In genomic region chr15:66941231-66941711, GRCh38 we compare ENCODE assay signal across 22 cellular contexts.
DNase-seq lines count a peak whose midpoint lies in the region; ATAC-seq and TF ChIP-seq lines count a peak whose summit lies in the region.
"Had no signal": no experiment of that assay in that cellular context is flagged by ENCODE, and none has a peak within 500 bp of the region (broad histone marks: within the 10 kb centered on the region; RNA-seq: fewer than 3 reads in every experiment).

No MANE protein-coding gene starts in this region.

- H4K20me1 ChIP-seq in fibroblast of lung (ENCODE audit: control insufficient read depth, extremely low read depth, insufficient read depth, low read length), result no peaks in the 10 kb centered on the region

- no peak for TF ChIP-seq CTCF in RWPE2 (IDR thresholded peaks at IDR 0.05; ENCODE audit: poor library complexity, severe bottlenecking)
- no peak for TF ChIP-seq CTCF in fibroblast of lung (conservative IDR thresholded peaks at IDR 0.05 in 1 of 2, IDR thresholded peaks at IDR 0.05 in 1 of 2; ENCODE audit: low read depth in 1 of 2, low read length in 2 of 2)
- TF ChIP-seq CTCF in CD8-positive, alpha-beta T cell (IDR thresholded peaks at IDR 0.05), result no peak

- POLR2A ChIA-PET in CD4-positive, alpha-beta memory T cell (lab: Charles Lee; ENCODE audit: partially characterized antibody), result no interaction called here
- POLR2A ChIA-PET in CD8-positive, alpha-beta T cell (lab: Charles Lee), result no interaction called here

- no peak overlapping the region for H3K9ac ChIP-seq in fibroblast of lung (ENCODE audit: insufficient read depth, low read length)
- peak overlapping the region; percentile 48 for H3K9ac ChIP-seq in mesenchymal stem cell (ENCODE audit: low read length)
- H3K9ac ChIP-seq in subcutaneous abdominal adipose tissue (ENCODE audit: low read length in 5 of 5), result peak overlapping the region in 1 of 5 donors; percentile 45

- H2BK15ac ChIP-seq in mesenchymal stem cell (ENCODE audit: low read depth, poor library complexity, severe bottlenecking), result no peak overlapping the region

- no peak overlapping the region for H2AK5ac ChIP-seq in mesenchymal stem cell (ENCODE audit: low read length, severe bottlenecking)

- no peaks in the 10 kb centered on the region for H3K36me3 ChIP-seq in RWPE2 (ENCODE audit: low read depth)
- no peaks in the 10 kb centered on the region for H3K36me3 ChIP-seq in fibroblast of lung (ENCODE audit: control insufficient read depth, insufficient read depth, low read length)
- no peaks in the 10 kb centered on the region for H3K36me3 ChIP-seq in mesenchymal stem cell (ENCODE audit: control insufficient read depth in 1 of 2, insufficient read depth in 2 of 2, low read depth in 1 of 2, low read length in 2 of 2)
- H3K36me3 ChIP-seq in subcutaneous abdominal adipose tissue (ENCODE audit: control insufficient read depth in 5 of 5, insufficient read depth in 5 of 5, low read length in 5 of 5), result no peaks in the 10 kb centered on the region
- H3K36me3 ChIP-seq in CD4-positive, alpha-beta memory T cell (ENCODE audit: insufficient read depth, low read length), result no peaks in the 10 kb centered on the region
- H3K36me3 ChIP-seq in CD8-positive, alpha-beta T cell (ENCODE audit: insufficient read depth, low read length), result no peaks in the 10 kb centered on the region
- no peaks in the 10 kb centered on the region for H3K36me3 ChIP-seq in SJCRH30

- no peaks in the 10 kb centered on the region for H3K9me3 ChIP-seq in RWPE2 (ENCODE audit: severe bottlenecking)
- no peaks in the 10 kb centered on the region for H3K9me3 ChIP-seq in fibroblast of lung (ENCODE audit: control insufficient read depth, insufficient read depth, low read depth, low read length)
- H3K9me3 ChIP-seq in mesenchymal stem cell (ENCODE audit: control insufficient read depth, low read length), result peaks cover 8% of the 10 kb centered on the region
- H3K9me3 ChIP-seq in subcutaneous abdominal adipose tissue (ENCODE audit: control insufficient read depth in 5 of 5, low read length in 5 of 5), result peaks cover 0 to 6% (median 0%) of the 10 kb centered on the region in 5 donors
- H3K9me3 ChIP-seq in CD4-positive, alpha-beta memory T cell (ENCODE audit: control insufficient read depth in 1 of 2, low read length in 2 of 2), result no peaks in the 10 kb centered on the region
- H3K9me3 ChIP-seq in CD8-positive, alpha-beta T cell (ENCODE audit: low read length), result no peaks in the 10 kb centered on the region
- no peaks in the 10 kb centered on the region for H3K9me3 ChIP-seq in SJCRH30 (replicated peaks)

- H2AFZ ChIP-seq in fibroblast of lung (ENCODE audit: low read length) (peak overlapping the region; percentile 30), mesenchymal stem cell (ENCODE audit: low read depth, low read length) (no peak overlapping the region)
- H2AFZ ChIP-seq: GM23338 had no signal

- no peak for ATAC-seq in RWPE2 (ENCODE audit: low read depth)
- ATAC-seq in CD8-positive, alpha-beta T cell, result no peak
- ATAC-seq: GM23338, T-cell had no signal

- no peaks in the 10 kb centered on the region for H3K79me2 ChIP-seq in fibroblast of lung (ENCODE audit: control insufficient read depth, insufficient read depth, low read length)

- H2BK12ac ChIP-seq in mesenchymal stem cell (ENCODE audit: low read length in 2 of 2), result no peak overlapping the region

- no peak overlapping the region for H3K14ac ChIP-seq in mesenchymal stem cell (ENCODE audit: low read length in 2 of 2)

- no peak overlapping the region for H4K91ac ChIP-seq in mesenchymal stem cell (ENCODE audit: low read length)

- H3K4me2 ChIP-seq in fibroblast of lung (ENCODE audit: extremely low read depth, insufficient read depth, low read length) (peak overlapping the region; percentile 66), mesenchymal stem cell (ENCODE audit: low read length, poor library complexity, severe bottlenecking) (no peak overlapping the region)
- H3K4me2 ChIP-seq: GM23338 had no signal

- intact Hi-C loops in CD4-positive, alpha-beta memory T cell (cut with micrococcal nuclease), result no loop called here
- intact Hi-C loops in CD8-positive, alpha-beta T cell (cut with DNase I, micrococcal nuclease), result no loop called here

- H2BK5ac ChIP-seq in mesenchymal stem cell (ENCODE audit: low read depth, low read length, poor library complexity, severe bottlenecking), result no peak overlapping the region

- DNase-seq in RWPE2 (ENCODE audit: low spot score) (peak; percentile 54), fibroblast of lung (ENCODE audit: low read depth in 2 of 2) (no peak), mesenchymal stem cell (no peak), SJCRH30 (no peak)
- no peak for DNase-seq in CD4-positive, alpha-beta memory T cell
- DNase-seq in CD8-positive, alpha-beta T cell, result no peak
- DNase-seq: activated CD4-positive, alpha-beta T cell treated with anti-CD3 and anti-CD28 coated beads, Interleukin-2, amount 50 U/mL, for 1 hour; activated CD8-positive, alpha-beta memory T cell treated with anti-CD3 and anti-CD28 coated beads, Interleukin-2, amount 50 U/mL, for 48 hours; activated gamma-delta T cell treated with Interleukin-2 at 50 U/mL for 16 hours; amniotic stem cell; CD4-positive, alpha-beta T cell; effector CD4-positive, alpha-beta T cell; NCI-H1436 treated with DMSO at 0.1 percent for 48 hours; NCI-H526; occipital lobe; retina; SHP77 treated with DMSO at 0.1 percent for 48 hours; T-cell had no signal

- H3K4me3 Mint-ChIP-seq in CD4-positive, alpha-beta memory T cell, result no peak overlapping the region
- H3K4me3 Mint-ChIP-seq in CD8-positive, alpha-beta T cell, result no peak overlapping the region
- H3K4me3 Mint-ChIP-seq: CD4-positive, alpha-beta T cell; central memory CD8-positive, alpha-beta T cell; GM23338; IgD-negative memory B cell; T-cell had no signal

- H3K27ac Mint-ChIP-seq in CD4-positive, alpha-beta memory T cell, result peak overlapping the region in 1 of 7 donors; percentile 6
- no peak overlapping the region for H3K27ac Mint-ChIP-seq in CD8-positive, alpha-beta T cell
- H3K27ac Mint-ChIP-seq: CD4-positive, alpha-beta T cell; GM23338; IgD-negative memory B cell; T-cell had no signal

- H3K79me1 ChIP-seq in mesenchymal stem cell (replicated peaks; ENCODE audit: low read length, poor library complexity, severe bottlenecking), result no peaks in the 10 kb centered on the region

- peak overlapping the region in 1 of 2 experiments; percentile 54 for H3K18ac ChIP-seq in mesenchymal stem cell (ENCODE audit: low read depth in 1 of 2, low read length in 2 of 2)

- no peaks in the 10 kb centered on the region for H3K4me1 ChIP-seq in RWPE2 (ENCODE audit: insufficient read depth, poor library complexity, severe bottlenecking)
- H3K4me1 ChIP-seq in fibroblast of lung (ENCODE audit: control insufficient read depth, extremely low read depth, insufficient read depth, low read length), result peaks cover 11% of the 10 kb centered on the region
- H3K4me1 ChIP-seq in mesenchymal stem cell (ENCODE audit: control insufficient read depth, insufficient read depth, low read depth, low read length), result peaks cover 10% of the 10 kb centered on the region
- peaks cover 4 to 53% (median 37%) of the 10 kb centered on the region in 5 donors for H3K4me1 ChIP-seq in subcutaneous abdominal adipose tissue (ENCODE audit: control insufficient read depth in 5 of 5, insufficient read depth in 5 of 5, low read length in 5 of 5)
- no peaks in the 10 kb centered on the region for H3K4me1 ChIP-seq in CD4-positive, alpha-beta memory T cell (ENCODE audit: insufficient read depth, low read length)
- H3K4me1 ChIP-seq in CD8-positive, alpha-beta T cell (ENCODE audit: insufficient read depth, low read length), result no peaks in the 10 kb centered on the region
- H3K4me1 ChIP-seq in SJCRH30, result peaks cover 8% of the 10 kb centered on the region; the same call in 1 of the 2 replicates

- H3K9me3 Mint-ChIP-seq in CD4-positive, alpha-beta memory T cell, result peaks cover 0 to 14% (median 1%) of the 10 kb centered on the region in 8 donors
- no peaks in the 10 kb centered on the region for H3K9me3 Mint-ChIP-seq in CD8-positive, alpha-beta T cell
- H3K9me3 Mint-ChIP-seq: central memory CD8-positive, alpha-beta T cell had no signal

- WGBS in mesenchymal stem cell, result 87% methylated on average over 14 of the region's 14 CpGs

- no peak overlapping the region for H3K23ac ChIP-seq in mesenchymal stem cell (ENCODE audit: low read length in 2 of 2)

- no peak overlapping the region for H4K8ac ChIP-seq in mesenchymal stem cell (ENCODE audit: low read length)

- peaks cover 0 to 3% of the 10 kb centered on the region in 2 donors for H3K27me3 Mint-ChIP-seq in CD4-positive, alpha-beta memory T cell
- no peaks in the 10 kb centered on the region for H3K27me3 Mint-ChIP-seq in CD8-positive, alpha-beta T cell (ENCODE audit: low read depth)
- H3K27me3 Mint-ChIP-seq: CD4-positive, alpha-beta T cell; IgD-negative memory B cell had no signal

- no peak overlapping the region for H2BK120ac ChIP-seq in mesenchymal stem cell (ENCODE audit: low read depth, low read length)

- H3K27me3 ChIP-seq in RWPE2 (ENCODE audit: insufficient read depth, poor library complexity, severe bottlenecking) (no peaks in the 10 kb centered on the region), fibroblast of lung (ENCODE audit: control insufficient read depth, insufficient read depth, low read length) (no peaks in the 10 kb centered on the region), mesenchymal stem cell (ENCODE audit: control insufficient read depth in 1 of 2, insufficient read depth in 1 of 2, low read length in 2 of 2) (no peaks in the 10 kb centered on the region), subcutaneous abdominal adipose tissue (ENCODE audit: control insufficient read depth in 5 of 5, insufficient read depth in 4 of 5, low read length in 5 of 5) (peaks cover 0 to 1% (median 0%) of the 10 kb centered on the region in 5 donors), SJCRH30 (no peaks in the 10 kb centered on the region)
- H3K27me3 ChIP-seq in CD4-positive, alpha-beta memory T cell (ENCODE audit: insufficient read depth, low read length), result no peaks in the 10 kb centered on the region
- no peaks in the 10 kb centered on the region for H3K27me3 ChIP-seq in CD8-positive, alpha-beta T cell (ENCODE audit: insufficient read depth, low read length)

- no peak overlapping the region for H3K4me3 ChIP-seq in RWPE2 (ENCODE audit: severe bottlenecking)
- peak overlapping the region in 1 of 4 experiments; percentile 17 for H3K4me3 ChIP-seq in fibroblast of lung (replicated peaks in 1 of 4; ENCODE audit: control extremely low read depth in 1 of 4, insufficient read depth in 1 of 4, low read depth in 3 of 4, low read length in 4 of 4)
- H3K4me3 ChIP-seq in mesenchymal stem cell (ENCODE audit: insufficient read depth in 1 of 2, low read depth in 1 of 2, low read length in 2 of 2), result peak overlapping the region in 1 of 2 experiments; percentile 26
- peak overlapping the region in 4 of 5 donors; percentile 15 to 42 (median 34) for H3K4me3 ChIP-seq in subcutaneous abdominal adipose tissue (ENCODE audit: low read depth in 1 of 5, low read length in 5 of 5)
- H3K4me3 ChIP-seq in CD4-positive, alpha-beta memory T cell (ENCODE audit: low read length in 2 of 2), result no peak overlapping the region
- H3K4me3 ChIP-seq in CD8-positive, alpha-beta T cell (ENCODE audit: low read depth, low read length), result no peak overlapping the region
- no peak overlapping the region for H3K4me3 ChIP-seq in SJCRH30
- H3K4me3 ChIP-seq: GM23338 had no signal

- CTCF ChIA-PET in CD4-positive, alpha-beta memory T cell (lab: Charles Lee; ENCODE audit: partially characterized antibody), result interaction anchor here (0.8 to 1.7 kb wide), 4 partner anchors 33 to 365 kb away, joined by 3 to 6 read pairs (median 3); no protein-coding TSS in a partner anchor
- CTCF ChIA-PET in CD8-positive, alpha-beta T cell (lab: Charles Lee), result interaction anchor here (8.8 kb wide), 1 partner anchor 364 kb away, joined by 111 read pairs; no protein-coding TSS in a partner anchor

- H3K27ac ChIP-seq in RWPE2 (ENCODE audit: poor library complexity, severe bottlenecking) (no peak overlapping the region), fibroblast of lung (ENCODE audit: insufficient read depth, low read length) (no peak overlapping the region), mesenchymal stem cell (ENCODE audit: low read length, poor library complexity, severe bottlenecking) (no peak overlapping the region), subcutaneous abdominal adipose tissue (ENCODE audit: low read depth, low read length) (no peak overlapping the region), SJCRH30 (no peak overlapping the region)
- H3K27ac ChIP-seq in CD4-positive, alpha-beta memory T cell (ENCODE audit: low read depth, low read length), result no peak overlapping the region
- no peak overlapping the region for H3K27ac ChIP-seq in CD8-positive, alpha-beta T cell (ENCODE audit: low read depth, low read length)

- no peaks in the 10 kb centered on the region for H3K36me3 Mint-ChIP-seq in CD4-positive, alpha-beta memory T cell
- H3K36me3 Mint-ChIP-seq in CD8-positive, alpha-beta T cell, result no peaks in the 10 kb centered on the region
- H3K36me3 Mint-ChIP-seq: IgD-negative memory B cell, T-cell had no signal

- H3K4me1 Mint-ChIP-seq in CD4-positive, alpha-beta memory T cell, result no peaks in the 10 kb centered on the region
- no peaks in the 10 kb centered on the region for H3K4me1 Mint-ChIP-seq in CD8-positive, alpha-beta T cell (ENCODE audit: low read depth)
- H3K4me1 Mint-ChIP-seq: central memory CD8-positive, alpha-beta T cell; T-cell had no signal

- no peak overlapping the region for H3K4ac ChIP-seq in mesenchymal stem cell (ENCODE audit: low read depth in 1 of 2, low read length in 2 of 2)

Comparison
In these comparisons a context has a peak if more than half of its experiments do, and no peak if none do; other contexts are left out.
1. H3K4me3 ChIP-seq: peak in subcutaneous abdominal adipose tissue (4 of 5); none in RWPE2 (single experiment), CD4-positive, alpha-beta memory T cell (0 of 2), CD8-positive, alpha-beta T cell (single experiment) and SJCRH30 (single experiment).